32 cellular contexts compared by ENCODE assay signal in the genomic region with DNA sequence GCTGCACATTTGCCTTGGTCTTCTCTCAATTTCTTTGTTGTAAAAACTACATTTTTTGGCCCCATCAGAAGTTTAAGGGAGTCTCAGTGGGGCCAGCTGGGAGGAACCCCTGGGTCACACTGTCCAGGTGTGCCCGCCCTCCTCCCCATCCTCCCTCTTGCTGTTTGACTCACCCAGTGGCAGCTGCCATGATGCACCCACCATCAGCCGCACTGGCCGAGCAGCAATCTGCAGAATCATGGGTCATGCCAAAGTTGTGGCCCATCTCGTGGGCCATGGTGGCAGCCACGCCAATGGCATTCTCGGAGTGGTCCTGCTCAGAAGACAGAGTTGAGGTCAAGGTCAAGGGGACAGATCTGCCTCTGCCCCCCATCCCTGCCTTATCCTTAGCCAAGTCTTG. TPM values are rescaled to one million over a fixed set of nuclear protein-coding genes. Genes with fewer than 3 reads are reported as not detected.
DNase-seq lines count a peak whose midpoint lies in the region; ATAC-seq lines count a peak whose summit lies in the region.
"Had no signal": no experiment of that assay in that cellular context is flagged by ENCODE, and none has a peak within 500 bp of the region (broad histone marks: within the 10 kb centered on the region; RNA-seq: fewer than 3 reads in every experiment).

No MANE protein-coding gene starts in this region.

- H3K4ac ChIP-seq in mesenchymal stem cell (ENCODE audit: low read depth in 1 of 2, low read length in 2 of 2), result peak overlapping the region in 1 of 2 experiments; percentile 49

- H2AK5ac ChIP-seq in mesenchymal stem cell (ENCODE audit: low read length, severe bottlenecking), result peak overlapping the region; percentile 42

- WGBS in mesenchymal stem cell, result 96% methylated on average over 6 of the region's 6 CpGs

- H3K9me3 Mint-ChIP-seq in T-helper 1 cell treated with Interleukin-12 subunit alpha and Interleukin-12 subunit beta and Interleukin-4 antibody, amounts not matched to agents 30 μg/mL and 1 μg/mL, for 36 hours, result no peaks in the 10 kb centered on the region
- no peaks in the 10 kb centered on the region for H3K9me3 Mint-ChIP-seq in stimulated activated memory B cell treated with anti-CD40 and anti-IgM and Interleukin-4, amounts not matched to agents 10 μg/mL and 1 μg/mL and 100 μg/mL, for 72 hours
- H3K9me3 Mint-ChIP-seq: activated naive CD4-positive, alpha-beta T cell treated with anti-CD3 and anti-CD28 coated beads for 36 hours; activated T-cell treated with anti-CD3 and anti-CD28 coated beads, Interleukin-2, amount 50 U/mL, for 4 hours; CD8-positive, alpha-beta T cell; nephron; T-cell had no signal

- peaks cover 14% of the 10 kb centered on the region for H3K4me1 ChIP-seq in mesenchymal stem cell (ENCODE audit: control insufficient read depth, insufficient read depth, low read depth, low read length)
- H3K4me1 ChIP-seq: HAP-1, SJSA1 had no signal

- peak overlapping the region; percentile 73 for H3K27ac Mint-ChIP-seq in T-helper 1 cell treated with Interleukin-12 subunit alpha and Interleukin-12 subunit beta and Interleukin-4 antibody, amounts not matched to agents 30 μg/mL and 1 μg/mL, for 36 hours
- peak overlapping the region; percentile 90 for H3K27ac Mint-ChIP-seq in stimulated activated memory B cell treated with anti-CD40 and anti-IgM and Interleukin-4, amounts not matched to agents 10 μg/mL and 1 μg/mL and 100 μg/mL, for 72 hours
- H3K27ac Mint-ChIP-seq: activated naive CD4-positive, alpha-beta T cell treated with anti-CD3 and anti-CD28 coated beads for 36 hours; CD8-positive, alpha-beta T cell had no signal

- no peaks in the 10 kb centered on the region for H3K27me3 Mint-ChIP-seq in T-helper 1 cell treated with Interleukin-12 subunit alpha and Interleukin-12 subunit beta and Interleukin-4 antibody, amounts not matched to agents 30 μg/mL and 1 μg/mL, for 36 hours (ENCODE audit: low read depth)
- H3K27me3 Mint-ChIP-seq in stimulated activated memory B cell treated with anti-CD40 and anti-IgM and Interleukin-4, amounts not matched to agents 10 μg/mL and 1 μg/mL and 100 μg/mL, for 72 hours, result no peaks in the 10 kb centered on the region
- H3K27me3 Mint-ChIP-seq: T-cell had no signal

- no peak overlapping the region for H3K4me3 Mint-ChIP-seq in T-helper 1 cell treated with Interleukin-12 subunit alpha and Interleukin-12 subunit beta and Interleukin-4 antibody, amounts not matched to agents 30 μg/mL and 1 μg/mL, for 36 hours
- H3K4me3 Mint-ChIP-seq in stimulated activated memory B cell treated with anti-CD40 and anti-IgM and Interleukin-4, amounts not matched to agents 10 μg/mL and 1 μg/mL and 100 μg/mL, for 72 hours, result peak overlapping the region; percentile 32
- H3K4me3 Mint-ChIP-seq: activated naive CD4-positive, alpha-beta T cell treated with anti-CD3 and anti-CD28 coated beads for 36 hours; activated T-cell treated with anti-CD3 and anti-CD28 coated beads, Interleukin-2, amount 50 U/mL, for 4 hours; CD8-positive, alpha-beta T cell; nephron; T-cell had no signal

- H3K27me3 ChIP-seq in mesenchymal stem cell (ENCODE audit: control insufficient read depth in 1 of 2, insufficient read depth in 1 of 2, low read length in 2 of 2), result no peaks in the 10 kb centered on the region
- H3K27me3 ChIP-seq: SJSA1, upper lobe of right lung had no signal

- H3K18ac ChIP-seq in mesenchymal stem cell (ENCODE audit: low read depth in 1 of 2, low read length in 2 of 2), result peak overlapping the region; percentile 64 to 87

- H3K36me3 Mint-ChIP-seq in T-helper 1 cell treated with Interleukin-12 subunit alpha and Interleukin-12 subunit beta and Interleukin-4 antibody, amounts not matched to agents 30 μg/mL and 1 μg/mL, for 36 hours (ENCODE audit: low read depth), result peaks cover 74% of the 10 kb centered on the region
- peaks cover 57% of the 10 kb centered on the region for H3K36me3 Mint-ChIP-seq in stimulated activated memory B cell treated with anti-CD40 and anti-IgM and Interleukin-4, amounts not matched to agents 10 μg/mL and 1 μg/mL and 100 μg/mL, for 72 hours

- no peak overlapping the region for H3K4me2 ChIP-seq in mesenchymal stem cell (ENCODE audit: low read length, poor library complexity, severe bottlenecking)

- H2BK12ac ChIP-seq in mesenchymal stem cell (ENCODE audit: low read length in 2 of 2), result peak overlapping the region in 1 of 2 experiments; percentile 88

- no peak overlapping the region for H2BK15ac ChIP-seq in mesenchymal stem cell (ENCODE audit: low read depth, poor library complexity, severe bottlenecking)

- H4K8ac ChIP-seq in mesenchymal stem cell (ENCODE audit: low read length), result peak overlapping the region; percentile 45

- DNase-seq in T-helper 1 cell (no peak), LHCN-M2 (ENCODE audit: low read depth) (peak; percentile 47), mesenchymal stem cell (no peak), NCI-H187 (lab: John Stamatoyannopoulos, UW) (no peak)
- DNase-seq: activated CD4-positive, CD25-positive, alpha-beta regulatory T cell treated with anti-CD3 and anti-CD28 coated beads, Interleukin-2, amount 50 U/mL, for 72 hours; activated CD8-positive, alpha-beta memory T cell treated with anti-CD3 and anti-CD28 coated beads for 24 hours; activated naive CD4-positive, alpha-beta T cell treated with anti-CD3 and anti-CD28 coated beads for 36 hours; activated T-cell treated with anti-CD3 and anti-CD28 coated beads, Interleukin-2, amount 50 U/mL, for 4 hours; amniotic stem cell; CD8-positive, alpha-beta T cell; DMS 273 treated with DMSO at 0.1 percent for 48 hours; effector CD4-positive, alpha-beta T cell; glutamatergic neuron; KBM-7; left ventricle myocardium superior; midbrain; NCI-H1417; NCI-H2081; NCI-H2227 treated with DMSO at 0.1 percent for 48 hours; NCI-H69; T-cell; upper lobe of right lung had no signal

- no peak for ATAC-seq in stimulated activated memory B cell treated with anti-CD40 and anti-IgM and Interleukin-4, amounts not matched to agents 10 μg/mL and 1 μg/mL and 100 μg/mL, for 72 hours
- ATAC-seq in HG02610 (IDR thresholded peaks at IDR 0.05; ENCODE audit: unreplicated experiment) (no peak), GM18868 (IDR thresholded peaks at IDR 0.05; ENCODE audit: unreplicated experiment) (no peak)
- ATAC-seq: activated T-cell treated with anti-CD3 and anti-CD28 coated beads, Interleukin-2, amount 50 U/mL, for 4 hours; CD8-positive, alpha-beta T cell; left ventricle myocardium superior; T-cell; upper lobe of right lung had no signal

- H3K14ac ChIP-seq in mesenchymal stem cell (ENCODE audit: low read length in 2 of 2), result no peak overlapping the region

- H3K36me3 ChIP-seq in mesenchymal stem cell (ENCODE audit: control insufficient read depth in 1 of 2, insufficient read depth in 2 of 2, low read depth in 1 of 2, low read length in 2 of 2), result peaks cover 14 to 43% of the 10 kb centered on the region in 2 experiments
- H3K36me3 ChIP-seq: HAP-1, upper lobe of right lung had no signal

- peak overlapping the region in 1 of 2 experiments; percentile 34 for H3K23ac ChIP-seq in mesenchymal stem cell (ENCODE audit: low read length in 2 of 2)

- no peak overlapping the region for H2AFZ ChIP-seq in mesenchymal stem cell (ENCODE audit: low read depth, low read length)

- no peak overlapping the region for H2BK120ac ChIP-seq in mesenchymal stem cell (ENCODE audit: low read depth, low read length)

- H3K79me1 ChIP-seq in mesenchymal stem cell (replicated peaks; ENCODE audit: low read length, poor library complexity, severe bottlenecking), result peaks cover 36% of the 10 kb centered on the region

- peak overlapping the region; percentile 81 for H3K27ac ChIP-seq in mesenchymal stem cell (ENCODE audit: low read length, poor library complexity, severe bottlenecking)
- H3K27ac ChIP-seq: 22Rv1, epithelial cell of prostate, SJSA1, upper lobe of right lung had no signal

- peak overlapping the region; percentile 61 for H2BK5ac ChIP-seq in mesenchymal stem cell (ENCODE audit: low read depth, low read length, poor library complexity, severe bottlenecking)

- peak overlapping the region; percentile 93 for H4K91ac ChIP-seq in mesenchymal stem cell (ENCODE audit: low read length)

- H3K9me3 ChIP-seq in mesenchymal stem cell (ENCODE audit: control insufficient read depth, low read length), result no peaks in the 10 kb centered on the region
- H3K9me3 ChIP-seq: HAP-1, SJSA1, upper lobe of right lung had no signal

- H3K4me3 ChIP-seq in mesenchymal stem cell (ENCODE audit: insufficient read depth in 1 of 2, low read depth in 1 of 2, low read length in 2 of 2), result peak overlapping the region in 1 of 2 experiments; percentile 2
- H3K4me3 ChIP-seq: HAP-1, SJSA1, upper lobe of right lung had no signal

- H3K4me1 Mint-ChIP-seq in T-helper 1 cell treated with Interleukin-12 subunit alpha and Interleukin-12 subunit beta and Interleukin-4 antibody, amounts not matched to agents 30 μg/mL and 1 μg/mL, for 36 hours (ENCODE audit: low read depth), result peaks cover 58% of the 10 kb centered on the region
- H3K4me1 Mint-ChIP-seq in stimulated activated memory B cell treated with anti-CD40 and anti-IgM and Interleukin-4, amounts not matched to agents 10 μg/mL and 1 μg/mL and 100 μg/mL, for 72 hours, result peaks cover 79% of the 10 kb centered on the region

- H3K9ac ChIP-seq in mesenchymal stem cell (ENCODE audit: low read length), result no peak overlapping the region

RNA-seq across cellular contexts. Expression of a gene that starts 45.5 kb away (rescaled TPM):
- total RNA-seq in LHCN-M2 (2014; rRNA removed), result not detected in 2 replicates
- polyA plus RNA-seq in LHCN-M2 (2012), result 0.06 TPM
- 2.2 TPM for polyA plus RNA-seq in mesenchymal stem cell (2013, experiment 1 of 2)
- 2.2 TPM for polyA plus RNA-seq in mesenchymal stem cell (2013, experiment 2 of 2)
- total RNA-seq: HT1080, left ventricle myocardium superior, upper lobe of right lung had no signal
